40 cellular contexts compared by ENCODE assay signal in the genomic region with DNA sequence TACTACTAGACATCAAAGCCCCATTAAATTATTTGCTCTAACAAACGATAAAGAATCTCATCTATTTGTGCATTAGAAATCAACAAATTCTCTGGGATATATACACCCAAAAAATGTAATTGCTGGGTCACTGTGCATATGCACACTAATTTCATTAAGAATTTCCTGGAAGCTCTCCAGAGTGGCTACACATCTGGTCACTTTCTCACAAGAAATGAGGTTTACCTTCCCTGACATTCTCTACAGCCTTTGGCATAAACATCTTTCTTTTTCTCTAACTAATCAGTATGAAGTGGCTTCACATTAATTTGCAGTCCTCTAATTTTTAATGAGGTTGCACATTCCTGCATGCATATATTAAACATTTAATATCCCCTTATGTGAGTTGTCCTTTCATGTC.
"Had no signal": no experiment of that assay in that cellular context is flagged by ENCODE, and none has a peak within 500 bp of the region (broad histone marks: within the 10 kb centered on the region; RNA-seq: fewer than 3 reads in every experiment).

No MANE protein-coding gene starts in this region.

- H3K4me1 Mint-ChIP-seq: activated naive CD4-positive, alpha-beta T cell treated with anti-CD3 and anti-CD28 coated beads, Interleukin-2, amount 10 ng/mL, durations not matched to agents 7 days and 5 days; activated naive CD4-positive, alpha-beta T cell treated with anti-CD3 and anti-CD28 coated beads, Interleukin-2, amount 50 U/mL, for 24 hours; activated naive CD8-positive, alpha-beta T cell treated with anti-CD3 and anti-CD28 coated beads for 36 hours; activated naive CD8-positive, alpha-beta T cell treated with anti-CD3 and anti-CD28 coated beads, Interleukin-2, amount 10 ng/mL, durations not matched to agents 7 days and 5 days; activated naive CD8-positive, alpha-beta T cell treated with anti-CD3 and anti-CD28 coated beads, Interleukin-2, amount 50 U/mL, for 24 hours; activated T-helper 17 cell treated with anti-CD3 and anti-CD28 coated beads, Interleukin-2, amount 50 U/mL, for 72 hours; brain; central memory CD8-positive, alpha-beta T cell had no signal

- H3K4me3 Mint-ChIP-seq: activated naive CD4-positive, alpha-beta T cell treated with anti-CD3 and anti-CD28 coated beads for 36 hours; activated naive CD4-positive, alpha-beta T cell treated with anti-CD3 and anti-CD28 coated beads, Interleukin-2, amount 10 ng/mL, durations not matched to agents 7 days and 5 days; activated naive CD4-positive, alpha-beta T cell treated with anti-CD3 and anti-CD28 coated beads, Interleukin-2, amount 50 U/mL, for 24 hours; activated naive CD8-positive, alpha-beta T cell; activated naive CD8-positive, alpha-beta T cell treated with anti-CD3 and anti-CD28 coated beads for 36 hours; activated naive CD8-positive, alpha-beta T cell treated with anti-CD3 and anti-CD28 coated beads, Interleukin-2, amount 10 ng/mL, durations not matched to agents 7 days and 5 days; activated naive CD8-positive, alpha-beta T cell treated with anti-CD3 and anti-CD28 coated beads, Interleukin-2, amount 50 U/mL, for 24 hours; activated T-cell treated with anti-CD3 and anti-CD28 coated beads, Interleukin-2, amount 50 U/mL, for 24 hours; activated T-cell treated with anti-CD3 and anti-CD28 coated beads, Interleukin-2, amount 50 U/mL, for 4 hours; activated T-cell treated with anti-CD3 and anti-CD28 coated beads, Interleukin-2, amount 50 U/mL, for 72 hours; activated T-helper 1 cell treated with anti-CD3 and anti-CD28 coated beads, Interleukin-12 subunit alpha, Interleukin-12 subunit beta, Interleukin-2, Interleukin-4 antibody, amounts not matched to agents 30 ng/mL and 10 ng/mL and 1 ng/mL, durations not matched to agents 14 hours and 24 hours and 36 hours; activated T-helper 17 cell treated with anti-CD3 and anti-CD28 coated beads, Interleukin-2, amount 50 U/mL, for 72 hours; brain; central memory CD8-positive, alpha-beta T cell had no signal

- H3K36me3 ChIP-seq: adrenal gland, ascending aorta, brain microvascular endothelial cell, breast epithelium, cardiac muscle cell had no signal

- DNase-seq: activated effector memory CD4-positive, alpha-beta T cell treated with anti-CD3 and anti-CD28 coated beads, Interleukin-2, amount 50 U/mL, for 16 hours; activated effector memory CD4-positive, alpha-beta T cell treated with Interleukin-2 at 50 U/mL for 16 hours; activated gamma-delta T cell; activated gamma-delta T cell treated with Interleukin-2 at 50 U/mL for 16 hours; activated naive CD4-positive, alpha-beta T cell; activated naive CD4-positive, alpha-beta T cell treated with anti-CD3 and anti-CD28 coated beads for 36 hours; activated naive CD4-positive, alpha-beta T cell treated with anti-CD3 and anti-CD28 coated beads, Interleukin-2, amount 10 ng/mL, durations not matched to agents 7 days and 5 days; activated naive CD4-positive, alpha-beta T cell treated with anti-CD3 and anti-CD28 coated beads, Interleukin-2, amount 50 U/mL, for 16 hours; activated naive CD4-positive, alpha-beta T cell treated with Interleukin-2 at 50 U/mL for 16 hours; activated naive CD8-positive, alpha-beta T cell treated with anti-CD3 and anti-CD28 coated beads for 36 hours; activated naive CD8-positive, alpha-beta T cell treated with anti-CD3 and anti-CD28 coated beads, Interleukin-2, amount 10 ng/mL, durations not matched to agents 7 days and 5 days; activated naive CD8-positive, alpha-beta T cell treated with anti-CD3 and anti-CD28 coated beads, Interleukin-2, amount 50 U/mL, for 24 hours; activated T-cell treated with anti-CD3 and anti-CD28 coated beads for 4 hours; activated T-cell treated with anti-CD3 and anti-CD28 coated beads, Interleukin-2, amount 50 U/mL, for 1 hour; activated T-cell treated with anti-CD3 and anti-CD28 coated beads, Interleukin-2, amount 50 U/mL, for 24 hours; activated T-cell treated with anti-CD3 and anti-CD28 coated beads, Interleukin-2, amount 50 U/mL, for 4 hours; activated T-cell treated with anti-CD3 and anti-CD28 coated beads, Interleukin-2, amount 50 U/mL, for 48 hours; activated T-cell treated with anti-CD3 and anti-CD28 coated beads, Interleukin-2, amount 50 U/mL, for 72 hours; adrenal gland; amniotic stem cell; amygdala; anterior cingulate cortex; aorta; brain microvascular endothelial cell; caudate nucleus; central memory CD4-positive, alpha-beta T cell; cerebellar nuclear complex had no signal

- H3K27me3 ChIP-seq: adrenal gland, ascending aorta, brain microvascular endothelial cell, breast epithelium, cardiac muscle cell had no signal

- H3K4me1 ChIP-seq: adrenal gland, ascending aorta, breast epithelium had no signal

- H3K9me3 ChIP-seq: adrenal gland, ascending aorta, breast epithelium had no signal

- H3K36me3 Mint-ChIP-seq: activated naive CD4-positive, alpha-beta T cell treated with anti-CD3 and anti-CD28 coated beads, Interleukin-2, amount 10 ng/mL, durations not matched to agents 7 days and 5 days; activated naive CD4-positive, alpha-beta T cell treated with anti-CD3 and anti-CD28 coated beads, Interleukin-2, amount 50 U/mL, for 24 hours; activated naive CD4-positive, alpha-beta T cell treated with anti-CD3 and anti-CD28 coated beads, Interleukin-2, amount 50 U/mL, for 72 hours; activated naive CD8-positive, alpha-beta T cell; activated naive CD8-positive, alpha-beta T cell treated with anti-CD3 and anti-CD28 coated beads for 36 hours; activated naive CD8-positive, alpha-beta T cell treated with anti-CD3 and anti-CD28 coated beads, Interleukin-2, amount 10 ng/mL, durations not matched to agents 7 days and 5 days; brain had no signal

- FAIRE-seq: astrocyte, bronchial epithelial cell had no signal

- H3K27me3 Mint-ChIP-seq: activated naive CD4-positive, alpha-beta T cell treated with anti-CD3 and anti-CD28 coated beads, Interleukin-2, amount 10 ng/mL, durations not matched to agents 7 days and 5 days; activated naive CD4-positive, alpha-beta T cell treated with anti-CD3 and anti-CD28 coated beads, Interleukin-2, amount 50 U/mL, for 24 hours; activated naive CD8-positive, alpha-beta T cell; activated naive CD8-positive, alpha-beta T cell treated with anti-CD3 and anti-CD28 coated beads for 36 hours; activated naive CD8-positive, alpha-beta T cell treated with anti-CD3 and anti-CD28 coated beads, Interleukin-2, amount 10 ng/mL, durations not matched to agents 7 days and 5 days; activated naive CD8-positive, alpha-beta T cell treated with anti-CD3 and anti-CD28 coated beads, Interleukin-2, amount 50 U/mL, for 24 hours; activated T-cell treated with anti-CD3 and anti-CD28 coated beads, Interleukin-2, amount 50 U/mL, for 24 hours; activated T-helper 17 cell treated with anti-CD3 and anti-CD28 coated beads, Interleukin-2, amount 50 U/mL, for 72 hours; brain; central memory CD8-positive, alpha-beta T cell had no signal

- H3K4me3 ChIP-seq: adrenal gland, ascending aorta, breast epithelium, cardiac muscle cell had no signal

- H3K27ac ChIP-seq: adrenal gland, ascending aorta, brain microvascular endothelial cell, breast epithelium, cardiac muscle cell had no signal

- ATAC-seq: activated naive CD4-positive, alpha-beta T cell treated with anti-CD3 and anti-CD28 coated beads, Interleukin-2, amount 50 U/mL, for 72 hours; activated naive CD8-positive, alpha-beta T cell treated with anti-CD3 and anti-CD28 coated beads, Interleukin-2, amount 50 U/mL, for 24 hours; activated T-cell treated with anti-CD3 and anti-CD28 coated beads, Interleukin-2, amount 50 U/mL, for 4 hours; activated T-cell treated with anti-CD3 and anti-CD28 coated beads, Interleukin-2, amount 50 U/mL, for 72 hours; activated T-helper 17 cell treated with anti-CD3 and anti-CD28 coated beads, Interleukin-2, amount 50 U/mL, for 72 hours had no signal

- H3K27ac Mint-ChIP-seq: activated naive CD4-positive, alpha-beta T cell treated with anti-CD3 and anti-CD28 coated beads for 36 hours; activated naive CD4-positive, alpha-beta T cell treated with anti-CD3 and anti-CD28 coated beads, Interleukin-2, amount 10 ng/mL, durations not matched to agents 7 days and 5 days; activated naive CD4-positive, alpha-beta T cell treated with anti-CD3 and anti-CD28 coated beads, Interleukin-2, amount 50 U/mL, for 24 hours; activated naive CD4-positive, alpha-beta T cell treated with anti-CD3 and anti-CD28 coated beads, Interleukin-2, amount 50 U/mL, for 72 hours; activated naive CD8-positive, alpha-beta T cell; activated naive CD8-positive, alpha-beta T cell treated with anti-CD3 and anti-CD28 coated beads for 36 hours; activated naive CD8-positive, alpha-beta T cell treated with anti-CD3 and anti-CD28 coated beads, Interleukin-2, amount 10 ng/mL, durations not matched to agents 7 days and 5 days; activated naive CD8-positive, alpha-beta T cell treated with anti-CD3 and anti-CD28 coated beads, Interleukin-2, amount 50 U/mL, for 24 hours; activated T-cell treated with anti-CD3 and anti-CD28 coated beads, Interleukin-2, amount 50 U/mL, for 24 hours; activated T-cell treated with anti-CD3 and anti-CD28 coated beads, Interleukin-2, amount 50 U/mL, for 72 hours; activated T-helper 1 cell treated with anti-CD3 and anti-CD28 coated beads, Interleukin-12 subunit alpha, Interleukin-12 subunit beta, Interleukin-2, Interleukin-4 antibody, amounts not matched to agents 30 ng/mL and 10 ng/mL and 1 ng/mL, durations not matched to agents 14 hours and 24 hours and 36 hours; activated T-helper 17 cell treated with anti-CD3 and anti-CD28 coated beads, Interleukin-2, amount 50 U/mL, for 72 hours; activated T-helper 2 cell treated with anti-CD3 and anti-CD28 coated beads, Interferon-gamma antibody, Interleukin-2, Interleukin-4, amounts not matched to agents 10 μg/mL and 5 μg/mL and 100 μg/mL, durations not matched to agents 14 hours and 24 hours and 36 hours; brain had no signal

- H3K9me3 Mint-ChIP-seq: activated naive CD4-positive, alpha-beta T cell treated with anti-CD3 and anti-CD28 coated beads for 36 hours; activated naive CD4-positive, alpha-beta T cell treated with anti-CD3 and anti-CD28 coated beads, Interleukin-2, amount 10 ng/mL, durations not matched to agents 7 days and 5 days; activated naive CD4-positive, alpha-beta T cell treated with anti-CD3 and anti-CD28 coated beads, Interleukin-2, amount 50 U/mL, for 24 hours; activated naive CD8-positive, alpha-beta T cell treated with anti-CD3 and anti-CD28 coated beads, Interleukin-2, amount 10 ng/mL, durations not matched to agents 7 days and 5 days; activated naive CD8-positive, alpha-beta T cell treated with anti-CD3 and anti-CD28 coated beads, Interleukin-2, amount 50 U/mL, for 24 hours; activated T-cell treated with anti-CD3 and anti-CD28 coated beads, Interleukin-2, amount 50 U/mL, for 24 hours; brain had no signal
